9 cellular contexts compared by ENCODE assay signal in the genomic region with DNA sequence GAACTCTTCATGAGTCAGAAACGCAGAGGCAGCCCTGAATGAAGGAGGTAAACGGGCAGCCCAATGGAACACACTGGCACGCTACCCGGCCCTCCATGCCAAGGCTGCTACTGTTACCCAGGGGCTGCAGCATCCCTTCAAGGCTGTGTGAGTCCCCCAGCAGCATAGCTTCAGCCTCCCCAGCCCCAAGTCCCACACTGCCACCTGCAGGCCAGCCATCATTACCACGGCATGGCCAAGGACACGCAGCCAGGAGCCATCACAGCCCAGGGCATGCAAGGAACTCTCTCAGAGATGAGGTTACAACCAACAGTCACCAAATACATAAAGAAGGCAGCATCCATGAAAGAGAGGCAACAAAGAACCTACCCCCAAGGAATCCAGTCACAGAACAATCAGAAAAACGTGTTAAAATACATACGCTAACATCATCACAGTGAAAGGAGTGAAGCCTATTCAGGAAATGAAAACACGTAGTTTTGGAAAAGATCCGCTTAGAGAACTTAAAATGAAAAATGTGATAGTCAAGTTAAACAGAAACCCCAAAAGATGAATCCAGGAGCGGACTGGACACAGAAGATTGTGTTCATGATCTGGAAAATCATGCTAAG. TPM values are rescaled to one million over a fixed set of nuclear protein-coding genes. Genes with fewer than 3 reads are reported as not detected.
DNase-seq lines count a peak whose midpoint lies in the region; ATAC-seq, FAIRE-seq and TF ChIP-seq lines count a peak whose summit lies in the region.
"Had no signal": no experiment of that assay in that cellular context is flagged by ENCODE, and none has a peak within 500 bp of the region (broad histone marks: within the 10 kb centered on the region; RNA-seq: fewer than 3 reads in every experiment).

No MANE protein-coding gene starts in this region.

- no peak overlapping the region for H3K4me3 Mint-ChIP-seq in Calu3 (ENCODE audit: low read depth, unreplicated experiment)

- CTCF ChIA-PET in Calu3 (lab: Charles Lee) = interaction anchor here (1.0 to 1.7 kb wide), 2 partner anchors 8 to 23 kb away, joined by 3 to 4 read pairs; partner anchors contain the start of gene PLA2G4F

- H3K9me3 Mint-ChIP-seq in Calu3 (ENCODE audit: low read depth, unreplicated experiment) = no peaks in the 10 kb centered on the region

- no peak overlapping the region for H3K27ac Mint-ChIP-seq in Calu3 (ENCODE audit: unreplicated experiment)

- no TSS peak for BruUV-seq in Calu3 (replicated peaks; lab: Mats Ljungman, UMichigan)

- FAIRE-seq in HTR-8/SVneo (lab: Jason Lieb, UNC) = peak; percentile 69

- no peak for TF ChIP-seq CTCF in Calu3 (IDR thresholded peaks at IDR 0.05; ENCODE audit: unreplicated experiment)

- DNase-seq in Calu3 (peak; percentile 76), HTR-8/SVneo (ENCODE audit: insufficient read length, low spot score) (peak; percentile 64), RPMI8226 (peak; percentile 72), iPS DF 19.7 (ENCODE audit: low read depth, low spot score) (peak; percentile 50)
- DNase-seq in activated effector memory CD4-positive, alpha-beta T cell treated with anti-CD3 and anti-CD28 coated beads, Interleukin-2, amount 50 U/mL, for 16 hours = peak; percentile 80
- peak; percentile 52 to 72 for DNase-seq in stimulated activated CD4-positive, alpha-beta T cell treated with anti-CD3 and anti-CD28 coated beads, Interleukin-4, amount 100 ng/mL, for 48 hours (ENCODE audit: low read depth in 2 of 2)

- no peaks in the 10 kb centered on the region for H3K36me3 Mint-ChIP-seq in Calu3 (ENCODE audit: insufficient read depth, unreplicated experiment)

- H3K27me3 Mint-ChIP-seq in Calu3 (ENCODE audit: unreplicated experiment) = peaks cover 37% of the 10 kb centered on the region

- ATAC-seq in GM18861 (IDR thresholded peaks at IDR 0.05; ENCODE audit: unreplicated experiment) = no peak
- no peak for ATAC-seq in HG03378 (IDR thresholded peaks at IDR 0.05; ENCODE audit: unreplicated experiment)

- intact Hi-C loops in Calu3 (cut with micrococcal nuclease; ENCODE audit: unreplicated experiment) = no loop called here

- no peaks in the 10 kb centered on the region for H3K4me1 Mint-ChIP-seq in Calu3 (ENCODE audit: low read depth, unreplicated experiment)

RNA-seq across cellular contexts. Expression of gene PLA2G4F, which starts 22.4 kb away (rescaled TPM):
- 0.87 and 2.0 TPM in 2 replicates for total RNA-seq in Calu3 (2022)
- total RNA-seq: T-helper 2 cell treated with Interferon-gamma antibody and Interleukin-4, amounts not matched to agents 100 ng/mL and 5 ng/mL, for 36 hours had no signal

RNA-seq across cellular contexts. Expression of gene PLA2G4D, which starts 39.6 kb away (rescaled TPM):
- total RNA-seq in Calu3 (2022) = not detected in 2 replicates
- total RNA-seq: T-helper 2 cell treated with Interferon-gamma antibody and Interleukin-4, amounts not matched to agents 100 ng/mL and 5 ng/mL, for 36 hours had no signal
